In genomic region chr10:89414879-89415821, GRCh38 we compare ENCODE assay signal across 8 cellular contexts. TPM values are rescaled to one million over a fixed set of nuclear protein-coding genes. Genes with fewer than 3 reads are reported as not detected.
A peak's percentile ranks its signal among the peaks of the same experiment; 100 is the strongest.
DNase-seq lines count a peak whose midpoint lies in the region; ATAC-seq lines count a peak whose summit lies in the region.

No MANE protein-coding gene starts in this region.

- no peaks in the 10 kb centered on the region for H3K27me3 ChIP-seq in esophagus (ENCODE audit: control insufficient read depth in 1 of 2, insufficient read depth in 2 of 2, low read length in 2 of 2)
- H3K27me3 ChIP-seq in mucosa of rectum (ENCODE audit: control insufficient read depth in 2 of 2, insufficient read depth in 2 of 2, low read length in 2 of 2): no peaks in the 10 kb centered on the region

- no peaks in the 10 kb centered on the region for H3K27me3 Mint-ChIP-seq in activated T-cell treated with anti-CD3 and anti-CD28 coated beads, Interleukin-2, amount 50 U/mL, for 24 hours

- peaks cover 6% of the 10 kb centered on the region for H3K9me3 Mint-ChIP-seq in activated T-cell treated with anti-CD3 and anti-CD28 coated beads, Interleukin-2, amount 50 U/mL, for 24 hours

- H3K4me3 ChIP-seq in esophagus (ENCODE audit: low read depth in 1 of 2, low read length in 2 of 2): peak overlapping the region; percentile 69 to 74
- peak overlapping the region; percentile 95 to 96 for H3K4me3 ChIP-seq in mucosa of rectum (ENCODE audit: low read length in 2 of 2)

- H3K36me3 ChIP-seq in esophagus (ENCODE audit: control insufficient read depth in 2 of 2, insufficient read depth in 2 of 2, low read length in 1 of 2) (no peaks in the 10 kb centered on the region), mucosa of rectum (ENCODE audit: control insufficient read depth in 2 of 2, insufficient read depth in 2 of 2, low read length in 2 of 2) (peaks cover 0 to 3% of the 10 kb centered on the region in 2 donors)

- H3K27ac ChIP-seq in esophagus (ENCODE audit: low read depth in 2 of 2, low read length in 1 of 2) (peak overlapping the region; percentile 88 to 95), mucosa of rectum (ENCODE audit: low read depth in 2 of 2, low read length in 2 of 2) (peak overlapping the region; percentile 90 to 93), substantia nigra (ENCODE audit: low read depth, low read length, poor library complexity, severe bottlenecking) (peak overlapping the region; percentile 91)

- H3K9me3 ChIP-seq in esophagus (ENCODE audit: control insufficient read depth in 2 of 2, insufficient read depth in 1 of 2, low read depth in 1 of 2, low read length in 1 of 2) (no peaks in the 10 kb centered on the region), mucosa of rectum (ENCODE audit: control insufficient read depth in 2 of 2, low read length in 2 of 2) (no peaks in the 10 kb centered on the region)

- H3K4me1 ChIP-seq in esophagus (ENCODE audit: control insufficient read depth in 2 of 2, insufficient read depth in 2 of 2, low read length in 1 of 2): peaks cover 0 to 2% of the 10 kb centered on the region in 2 donors
- peaks cover 10 to 20% of the 10 kb centered on the region in 2 donors for H3K4me1 ChIP-seq in mucosa of rectum (ENCODE audit: control insufficient read depth in 2 of 2, insufficient read depth in 2 of 2, low read length in 2 of 2)

- H3K4me1 Mint-ChIP-seq in activated T-cell treated with anti-CD3 and anti-CD28 coated beads, Interleukin-2, amount 50 U/mL, for 24 hours (ENCODE audit: low read depth): peaks cover 59% of the 10 kb centered on the region

- 1% methylated on average over 66 of the region's 66 CpGs for WGBS in esophagus, 2 donors

- peak overlapping the region; percentile 93 for H3K27ac Mint-ChIP-seq in activated T-cell treated with anti-CD3 and anti-CD28 coated beads, Interleukin-2, amount 50 U/mL, for 24 hours

- ATAC-seq in HG02610 (IDR thresholded peaks at IDR 0.05; ENCODE audit: unreplicated experiment): peak; percentile 38

- DNase-seq in NCI-H1417 (lab: John Stamatoyannopoulos, UW): peak; percentile 42 to 78 (median 76)
- DNase-seq in NCI-H1417 treated with DMSO at 0.1 percent for 48 hours (lab: John Stamatoyannopoulos, UW): no peak
- DNase-seq in NCI-H2227 (lab: John Stamatoyannopoulos, UW; ENCODE audit: unreplicated experiment): peak; percentile 48
- DNase-seq in activated T-cell treated with anti-CD3 and anti-CD28 coated beads, Interleukin-2, amount 50 U/mL, for 24 hours: no peak
- peak in 44 of 49 donors; percentile 8 to 96 (median 62) for DNase-seq in substantia nigra (lab: John Stamatoyannopoulos, UW)

- peaks cover 31% of the 10 kb centered on the region for H3K36me3 Mint-ChIP-seq in activated T-cell treated with anti-CD3 and anti-CD28 coated beads, Interleukin-2, amount 50 U/mL, for 24 hours (ENCODE audit: low read depth)

- peak overlapping the region; percentile 85 to 88 for H3K9ac ChIP-seq in mucosa of rectum (ENCODE audit: low read depth in 1 of 2, low read length in 2 of 2)

- H3K4me3 Mint-ChIP-seq in activated T-cell treated with anti-CD3 and anti-CD28 coated beads, Interleukin-2, amount 50 U/mL, for 24 hours: peak overlapping the region; percentile 85

RNA-seq across cellular contexts. Expression of gene IFIT5, which starts 0.8 kb away (rescaled TPM):
- 1 to 10 TPM; 3.4 to 4.8 TPM for polyA plus RNA-seq in esophagus

RNA-seq across cellular contexts. Expression of gene IFIT1, which starts 22.7 kb away (rescaled TPM):
- polyA plus RNA-seq in esophagus: 1 to 10 TPM; 2.3 to 2.7 TPM

RNA-seq across cellular contexts. Expression of gene IFIT1B, which starts 37.3 kb away (rescaled TPM):
- not detected for polyA plus RNA-seq in esophagus

Comparison
In these comparisons a context has a peak if more than half of its experiments do, and no peak if none do; other contexts are left out.
1. DNase-seq: peak in NCI-H1417 (3 of 3), NCI-H2227 (single experiment) and substantia nigra (44 of 49); none in NCI-H1417 treated with DMSO at 0.1 percent for 48 hours (single experiment) and activated T-cell treated with anti-CD3 and anti-CD28 coated beads, Interleukin-2, amount 50 U/mL, for 24 hours (single experiment).
2. Peak in every context shown above with its lines, with median percentiles within 50 percentile points of each other: H3K27ac ChIP-seq.